ENCODE assay signal across 30 cellular contexts in genomic region chr21:34560609-34561008, GRCh38.
"Had no signal": no experiment of that assay in that cellular context is flagged by ENCODE, and none has a peak within 500 bp of the region (broad histone marks: within the 10 kb centered on the region; RNA-seq: fewer than 3 reads in every experiment).

No MANE protein-coding gene starts in this region.

- DNase-seq: activated CD4-positive, alpha-beta memory T cell treated with anti-CD3 and anti-CD28 coated beads, Interleukin-2, amount 10 ng/mL, durations not matched to agents 7 days and 5 days; activated CD4-positive, alpha-beta T cell treated with anti-CD3 and anti-CD28 coated beads for 1 hour; activated CD4-positive, alpha-beta T cell treated with anti-CD3 and anti-CD28 coated beads for 36 hours; activated CD4-positive, alpha-beta T cell treated with anti-CD3 and anti-CD28 coated beads for 48 hours; activated CD4-positive, alpha-beta T cell treated with anti-CD3 and anti-CD28 coated beads, Interleukin-2, amount 10 ng/mL, durations not matched to agents 7 days and 5 days; activated CD4-positive, alpha-beta T cell treated with anti-CD3 and anti-CD28 coated beads, Interleukin-2, amount 50 U/mL, for 48 hours; activated CD4-positive, CD25-positive, alpha-beta regulatory T cell; activated CD8-positive, alpha-beta memory T cell treated with anti-CD3 and anti-CD28 coated beads for 24 hours; activated CD8-positive, alpha-beta memory T cell treated with anti-CD3 and anti-CD28 coated beads, Interleukin-2, amount 10 ng/mL, durations not matched to agents 7 days and 5 days; activated CD8-positive, alpha-beta memory T cell treated with anti-CD3 and anti-CD28 coated beads, Interleukin-2, amount 50 U/mL, for 48 hours; activated CD8-positive, alpha-beta T cell treated with anti-CD3 and anti-CD28 coated beads, Interleukin-2, amount 10 ng/mL, durations not matched to agents 7 days and 5 days; activated effector memory CD4-positive, alpha-beta T cell treated with Interleukin-2 at 50 U/mL for 16 hours; activated gamma-delta T cell; activated naive CD4-positive, alpha-beta T cell treated with anti-CD3 and anti-CD28 coated beads, Interleukin-2, amount 10 ng/mL, durations not matched to agents 7 days and 5 days; activated naive CD4-positive, alpha-beta T cell treated with Interleukin-2 at 50 U/mL for 16 hours; activated naive CD8-positive, alpha-beta T cell treated with anti-CD3 and anti-CD28 coated beads, Interleukin-2, amount 10 ng/mL, durations not matched to agents 7 days and 5 days; activated naive CD8-positive, alpha-beta T cell treated with anti-CD3 and anti-CD28 coated beads, Interleukin-2, amount 50 U/mL, for 24 hours; activated T-cell treated with anti-CD3 and anti-CD28 coated beads, Interleukin-2, amount 50 U/mL, for 24 hours; activated T-cell treated with anti-CD3 and anti-CD28 coated beads, Interleukin-2, amount 50 U/mL, for 48 hours; amygdala; anterior cingulate cortex; caudate nucleus; cerebellar nuclear complex; T-helper 2 cell; T-helper 9 cell had no signal

- H3K9me3 ChIP-seq: ascending aorta had no signal

- ATAC-seq: activated CD4-positive, alpha-beta T cell treated with anti-CD3 and anti-CD28 coated beads for 36 hours; activated CD4-positive, CD25-positive, alpha-beta regulatory T cell treated with anti-CD3 and anti-CD28 coated beads, Interleukin-2, amount 50 U/mL, for 24 hours; activated CD8-positive, alpha-beta memory T cell treated with anti-CD3 and anti-CD28 coated beads, Interleukin-2, amount 10 ng/mL, durations not matched to agents 7 days and 5 days; activated CD8-positive, alpha-beta T cell treated with anti-CD3 and anti-CD28 coated beads, Interleukin-2, amount 10 ng/mL, durations not matched to agents 7 days and 5 days; activated naive CD8-positive, alpha-beta T cell treated with anti-CD3 and anti-CD28 coated beads, Interleukin-2, amount 50 U/mL, for 24 hours; WTC11 had no signal

- H3K27ac ChIP-seq: ascending aorta, cardiac muscle cell, VCaP had no signal

- H3K27me3 ChIP-seq: ascending aorta, cardiac muscle cell had no signal

- H3K4me3 ChIP-seq: ascending aorta, cardiac muscle cell had no signal

- H3K36me3 ChIP-seq: ascending aorta, cardiac muscle cell had no signal
